In the genomic region with DNA sequence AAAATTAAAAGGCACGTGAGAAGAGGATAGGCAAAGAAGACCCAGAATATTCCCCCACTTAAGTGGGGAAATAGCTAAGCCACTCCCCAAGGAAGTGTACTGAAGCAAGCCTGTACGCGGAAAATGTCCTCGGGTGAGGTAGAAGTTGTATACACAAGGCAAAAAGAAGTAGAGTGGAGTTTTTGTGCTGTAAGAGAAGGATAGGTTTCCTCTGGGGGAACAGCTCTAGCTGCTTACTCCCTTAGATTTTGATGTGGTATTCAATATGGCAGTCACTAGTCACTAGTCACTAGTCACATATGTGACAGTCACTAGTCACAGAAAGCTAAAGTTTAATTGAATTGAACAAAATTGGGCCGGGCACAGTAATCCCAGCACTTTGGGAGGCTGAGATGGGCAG, we compare ENCODE assay signal across 13 cellular contexts. TPM values are rescaled to one million over a fixed set of nuclear protein-coding genes. Genes with fewer than 3 reads are reported as not detected.
DNase-seq lines count a peak whose midpoint lies in the region; ATAC-seq and TF ChIP-seq lines count a peak whose summit lies in the region.
"Had no signal": no experiment of that assay in that cellular context is flagged by ENCODE, and none has a peak within 500 bp of the region (broad histone marks: within the 10 kb centered on the region; RNA-seq: fewer than 3 reads in every experiment).

No MANE protein-coding gene starts in this region.

- H3K27ac ChIP-seq in heart right ventricle = peak overlapping the region in 8 of 10 donors; percentile 8 to 97 (median 95)
- H3K27ac ChIP-seq in muscle layer of colon (ENCODE audit: low read depth, low read length) = peak overlapping the region; percentile 71
- H3K27ac ChIP-seq: BLaER1 treated with 17β-estradiol and CSF1 and Interleukin-3, amounts not matched to agents 10 nM and 100 nM; SJSA1 had no signal

- H3K36me3 ChIP-seq in heart right ventricle (peaks cover 5 to 18% (median 17%) of the 10 kb centered on the region in 9 donors), muscle layer of colon (ENCODE audit: insufficient read depth, low read length) (peaks cover 20% of the 10 kb centered on the region)

- H3K4me3 Mint-ChIP-seq in activated naive CD8-positive, alpha-beta T cell treated with anti-CD3 and anti-CD28 coated beads for 36 hours = no peak overlapping the region
- H3K4me3 Mint-ChIP-seq in type B pancreatic cell = no peak overlapping the region

- intact Hi-C loops in heart right ventricle (cut with DNase I) (no loop called here), Right ventricle myocardium inferior (cut with DNase I) (no loop called here)

- WGBS in heart right ventricle, 2 donors = 62% methylated on average over 5 of the region's 5 CpGs

- H3K4me3 ChIP-seq in heart right ventricle (no peak overlapping the region), muscle layer of colon (ENCODE audit: low read depth in 1 of 2, low read length in 2 of 2) (no peak overlapping the region)
- H3K4me3 ChIP-seq: BLaER1 treated with 17β-estradiol and CSF1 and Interleukin-3, amounts not matched to agents 10 nM and 100 nM; SJSA1 had no signal

- no peaks in the 10 kb centered on the region for H3K9me3 ChIP-seq in heart right ventricle
- no peaks in the 10 kb centered on the region for H3K9me3 ChIP-seq in muscle layer of colon (ENCODE audit: low read length)
- H3K9me3 ChIP-seq: BLaER1 treated with 17β-estradiol and CSF1 and Interleukin-3, amounts not matched to agents 10 nM and 100 nM; SJSA1 had no signal

- ATAC-seq in heart right ventricle (no peak), Right ventricle myocardium inferior (no peak), GM18502 (IDR thresholded peaks at IDR 0.05; ENCODE audit: poor library complexity, unreplicated experiment) (no peak), HG02938 (IDR thresholded peaks at IDR 0.05; ENCODE audit: unreplicated experiment) (no peak)

- H3K9me3 Mint-ChIP-seq in activated naive CD8-positive, alpha-beta T cell treated with anti-CD3 and anti-CD28 coated beads for 36 hours = no peaks in the 10 kb centered on the region
- no peaks in the 10 kb centered on the region for H3K9me3 Mint-ChIP-seq in type B pancreatic cell

- peaks cover 75% of the 10 kb centered on the region for H3K4me1 Mint-ChIP-seq in activated naive CD8-positive, alpha-beta T cell treated with anti-CD3 and anti-CD28 coated beads for 36 hours
- H3K4me1 Mint-ChIP-seq in type B pancreatic cell (ENCODE audit: unreplicated experiment) = peaks cover 43% of the 10 kb centered on the region

- H3K9ac ChIP-seq in muscle layer of colon (ENCODE audit: low read length) = no peak overlapping the region
- H3K9ac ChIP-seq: BLaER1 treated with 17β-estradiol and CSF1 and Interleukin-3, amounts not matched to agents 10 nM and 100 nM had no signal

- no peaks in the 10 kb centered on the region for H3K27me3 ChIP-seq in heart right ventricle
- H3K27me3 ChIP-seq in muscle layer of colon (ENCODE audit: control insufficient read depth in 1 of 2, insufficient read depth in 2 of 2, low read length in 2 of 2) = no peaks in the 10 kb centered on the region
- H3K27me3 ChIP-seq: BLaER1 treated with 17β-estradiol and CSF1 and Interleukin-3, amounts not matched to agents 10 nM and 100 nM; SJSA1 had no signal

- peak overlapping the region; percentile 80 for H3K27ac Mint-ChIP-seq in activated naive CD8-positive, alpha-beta T cell treated with anti-CD3 and anti-CD28 coated beads for 36 hours
- peak overlapping the region; percentile 84 for H3K27ac Mint-ChIP-seq in type B pancreatic cell

- H3K36me3 Mint-ChIP-seq in activated naive CD8-positive, alpha-beta T cell treated with anti-CD3 and anti-CD28 coated beads for 36 hours = peaks cover 21% of the 10 kb centered on the region
- peaks cover 13% of the 10 kb centered on the region for H3K36me3 Mint-ChIP-seq in type B pancreatic cell

- peaks cover 20 to 93% (median 59%) of the 10 kb centered on the region in 9 donors for H3K4me1 ChIP-seq in heart right ventricle
- peaks cover 54% of the 10 kb centered on the region for H3K4me1 ChIP-seq in muscle layer of colon (ENCODE audit: insufficient read depth, low read length)

- DNase-seq in heart right ventricle (no peak), Right ventricle myocardium inferior (ENCODE audit: missing footprints) (no peak), type B pancreatic cell (ENCODE audit: extremely low spot score, unreplicated experiment) (no peak), SW 1271 (lab: John Stamatoyannopoulos, UW) (no peak)
- no peak for DNase-seq in activated naive CD8-positive, alpha-beta T cell treated with anti-CD3 and anti-CD28 coated beads for 36 hours
- DNase-seq: erythroblast, NCI-H510A had no signal

- no peaks in the 10 kb centered on the region for H3K27me3 Mint-ChIP-seq in activated naive CD8-positive, alpha-beta T cell treated with anti-CD3 and anti-CD28 coated beads for 36 hours
- H3K27me3 Mint-ChIP-seq in type B pancreatic cell = no peaks in the 10 kb centered on the region

- TF ChIP-seq CTCF in heart right ventricle (IDR thresholded peaks at IDR 0.05) (no peak), type B pancreatic cell (conservative IDR thresholded peaks at IDR 0.05) (no peak)

RNA-seq across cellular contexts. Expression of gene TXNIP, which starts 7.6 kb away (rescaled TPM):
- 1,000 to 10,000 TPM in 2 of 10 donors, 100 to 1,000 TPM in 8; 544 to 1,142 (median 777) TPM for total RNA-seq in heart right ventricle
- polyA plus RNA-seq in heart right ventricle = 100 to 1,000 TPM; 231 to 681 TPM
- 1,017 TPM for total RNA-seq in Right ventricle myocardium inferior
- total RNA-seq in activated naive CD8-positive, alpha-beta T cell treated with anti-CD3 and anti-CD28 coated beads for 36 hours = 100 to 1,000 TPM; 228 to 231 TPM
- total RNA-seq in type B pancreatic cell (ENCODE audit: low replicate concordance) = 88.8 and 96.7 TPM in 2 replicates

RNA-seq across cellular contexts. Expression of gene POLR3GL, which starts 24.3 kb away (rescaled TPM):
- total RNA-seq in heart right ventricle (10 to 100 TPM; 30.9 to 44.7 (median 38.5) TPM), Right ventricle myocardium inferior (49.1 TPM), type B pancreatic cell (ENCODE audit: low replicate concordance) (8.5 and 14.1 TPM in 2 replicates)
- 10 to 100 TPM; 44.2 to 64.5 TPM for polyA plus RNA-seq in heart right ventricle
- 10 to 100 TPM; 21.1 to 21.9 TPM for total RNA-seq in activated naive CD8-positive, alpha-beta T cell treated with anti-CD3 and anti-CD28 coated beads for 36 hours

RNA-seq across cellular contexts. Expression of gene ANKRD34A, which starts 24.4 kb away (rescaled TPM):
- total RNA-seq in heart right ventricle (1 to 10 TPM in 6 of 10 donors, under 1 TPM in 4; 0.66 to 1.5 (median 1.0) TPM), Right ventricle myocardium inferior (0.62 TPM), type B pancreatic cell (ENCODE audit: low replicate concordance) (0.12 and 0.94 TPM in 2 replicates)
- polyA plus RNA-seq in heart right ventricle = 1 to 10 TPM in 1 of 2 donors, under 1 TPM in 1; 0.88 to 1.7 TPM
- total RNA-seq in activated naive CD8-positive, alpha-beta T cell treated with anti-CD3 and anti-CD28 coated beads for 36 hours = 10 to 100 TPM in 1 of 2 experiments, 1 to 10 TPM in 1; 9.3 to 10.3 TPM

RNA-seq across cellular contexts. Expression of gene LIX1L, which starts 31.0 kb away (rescaled TPM):
- 10 to 100 TPM; 21.2 to 30.0 (median 24.5) TPM for total RNA-seq in heart right ventricle
- 1 to 10 TPM; 7.1 to 9.4 TPM for polyA plus RNA-seq in heart right ventricle
- 25.8 TPM for total RNA-seq in Right ventricle myocardium inferior
- total RNA-seq in activated naive CD8-positive, alpha-beta T cell treated with anti-CD3 and anti-CD28 coated beads for 36 hours = 10 to 100 TPM; 37.6 to 38.3 TPM
- 2.4 and 24.2 TPM in 2 replicates for total RNA-seq in type B pancreatic cell (ENCODE audit: low replicate concordance)

RNA-seq across cellular contexts. Expression of gene HJV, which starts 32.8 kb away (rescaled TPM):
- total RNA-seq in heart right ventricle (100 to 1,000 TPM in 1 of 10 donors, 10 to 100 TPM in 9; 26.8 to 115 (median 76.5) TPM), Right ventricle myocardium inferior (71.0 TPM), type B pancreatic cell (ENCODE audit: low replicate concordance) (not detected in 2 replicates)
- polyA plus RNA-seq in heart right ventricle = 10 to 100 TPM in 1 of 2 donors, under 1 TPM in 1; 0.52 to 18.8 TPM
- not detected for total RNA-seq in activated naive CD8-positive, alpha-beta T cell treated with anti-CD3 and anti-CD28 coated beads for 36 hours
- total RNA-seq: mononuclear cell, SJSA1 had no signal
